8 cellular contexts compared by ENCODE assay signal in the genomic region with DNA sequence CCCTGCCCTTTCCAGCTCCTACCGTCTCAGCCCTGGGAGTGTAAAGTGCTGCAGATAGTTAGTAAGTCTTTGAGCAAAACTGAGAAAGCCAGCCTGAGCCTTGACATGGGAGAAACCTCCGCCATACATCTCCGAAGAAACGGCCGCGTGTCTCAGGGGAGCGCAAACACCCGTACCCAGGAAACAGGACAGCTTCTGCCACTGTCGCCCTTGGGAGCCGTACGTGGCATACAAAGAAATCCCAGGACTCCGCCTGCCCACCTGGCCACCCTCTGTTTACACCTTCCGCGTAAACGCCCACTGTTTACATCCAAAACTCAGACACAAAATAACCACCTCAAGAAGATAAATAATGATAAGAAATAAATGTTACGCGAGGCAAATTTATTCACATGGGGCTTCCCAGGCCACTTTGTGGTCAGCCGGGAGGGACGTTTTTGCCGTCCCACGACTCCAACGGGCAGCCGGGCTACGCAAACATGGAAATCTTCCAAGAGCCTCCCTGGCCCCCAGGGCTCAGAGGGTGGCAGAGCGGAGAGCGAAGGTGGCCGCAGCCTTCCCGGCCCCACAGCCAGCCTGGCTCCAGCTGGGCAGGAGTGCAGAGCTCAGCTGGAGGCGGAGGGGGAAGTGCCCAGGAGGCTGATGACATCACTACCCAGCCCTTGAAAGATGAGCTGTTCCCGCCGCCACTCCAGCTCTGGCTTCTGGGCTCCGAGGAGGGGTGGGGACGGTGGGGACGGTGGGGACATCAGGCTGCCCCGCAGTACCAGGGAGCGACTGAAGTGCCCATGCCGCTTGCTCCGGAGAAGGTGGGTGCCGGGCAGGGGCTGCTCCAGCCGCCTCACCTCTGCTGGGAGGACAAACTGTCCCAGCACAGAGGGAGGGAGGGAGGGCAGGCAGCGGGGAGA. TPM values are rescaled to one million over a fixed set of nuclear protein-coding genes. Genes with fewer than 3 reads are reported as not detected.
DNase-seq lines count a peak whose midpoint lies in the region; ATAC-seq and TF ChIP-seq lines count a peak whose summit lies in the region.

BDKRB2 (plus strand) TSS at position 689 of the 908 bp plus-strand sequence. CDS start 32,269 bp downstream, outside the sequence.

- ATAC-seq in GM18909 (IDR thresholded peaks at IDR 0.05; ENCODE audit: poor library complexity, unreplicated experiment) (no peak), HG02642 (IDR thresholded peaks at IDR 0.05; ENCODE audit: poor library complexity, unreplicated experiment) (no peak)

- no peak for TF ChIP-seq CTCF in ascending aorta (IDR thresholded peaks at IDR 0.05)

- H3K4me1 ChIP-seq in GM23248 (ENCODE audit: insufficient read depth) (peaks cover 27% of the 10 kb centered on the region; the same call in 1 of the 2 replicates), ascending aorta (no peaks in the 10 kb centered on the region)

- DNase-seq in A172 (ENCODE audit: low spot score) (peak; percentile 79), GM23248 (peak; percentile 95), NCI-H460 (ENCODE audit: extremely low read depth, low read depth) (peak; percentile 46), ascending aorta (ENCODE audit: low spot score in 2 of 2) (peak in 1 of 2 donors; percentile 77), hypothalamus (lab: John Stamatoyannopoulos, UW) (peak in 39 of 51 donors; percentile 6 to 75 (median 40)), putamen (ENCODE audit: low spot score) (peak; percentile 18)

- peak within 1 kb of the TSS; percentile 75 for H3K4me2 ChIP-seq in GM23248 (ENCODE audit: unreplicated experiment)

- peak within 1 kb of the TSS; percentile 89 for H3K9ac ChIP-seq in GM23248

- H3K27ac ChIP-seq in GM23248, result peak within 1 kb of the TSS; percentile 32
- H3K27ac ChIP-seq in ascending aorta, result peak within 1 kb of the TSS; percentile 0 to 43

- peak within 1 kb of the TSS; percentile 72 for H2AFZ ChIP-seq in GM23248

- H3K79me2 ChIP-seq in GM23248 (ENCODE audit: insufficient read depth), result peaks cover 60% of the 10 kb centered on the region

- H3K4me3 ChIP-seq in GM23248 (peak within 1 kb of the TSS; percentile 86), ascending aorta (peak within 1 kb of the TSS; percentile 39 to 44)

- intact Hi-C loops in ascending aorta (cut with DNase I), result no loop called here

- 21 to 28% methylated on average over 33 to 37 of the region's 41 CpGs for WGBS in GM23248 (ENCODE audit: low coverage in 1 of 2, low lambda C conversion rate in 2 of 2, missing lambda C conversion rate in 2 of 2), 2 experiments

- H3F3A ChIP-seq in GM23248 (ENCODE audit: insufficient read depth), result no peaks in the 10 kb centered on the region

- H3K36me3 ChIP-seq in GM23248 (ENCODE audit: low read depth) (no peaks in the 10 kb centered on the region), ascending aorta (no peaks in the 10 kb centered on the region)

- H4K20me1 ChIP-seq in GM23248 (ENCODE audit: insufficient read depth), result no peaks in the 10 kb centered on the region

- H3K9me3 ChIP-seq in GM23248 (ENCODE audit: low read depth) (no peaks in the 10 kb centered on the region), ascending aorta (no peaks in the 10 kb centered on the region)

- H3K27me3 ChIP-seq in GM23248 (replicated peaks; ENCODE audit: insufficient read depth) (no peaks in the 10 kb centered on the region), ascending aorta (peaks cover 5% of the 10 kb centered on the region)

- H3K9me2 ChIP-seq in GM23248 (ENCODE audit: insufficient read depth), result no peaks in the 10 kb centered on the region

- in situ Hi-C loops in GM23248 (cut with MboI), result no loop called here

RNA-seq across cellular contexts. Expression of gene BDKRB2, which starts in this region (rescaled TPM):
- 0.89 and 0.93 TPM in 2 replicates for total RNA-seq in A172 (2014; rRNA removed; shearing (Covaris generic))
- 14.4 and 15.8 TPM in 2 replicates for total RNA-seq in GM23248 (2014; rRNA removed; shearing (Covaris generic))
- 12.4 and 13.3 TPM in 2 replicates for polyA plus RNA-seq in GM23248 (2016; fragmentation: Nextera tagmentation; extraction: Ambion mirVana)
- not detected in 2 replicates for total RNA-seq in NCI-H460 (2014; rRNA removed; shearing (Covaris generic))
- not detected in 2 replicates for polyA plus RNA-seq in NCI-H460 (2014; cell fraction: nucleus; rRNA removed)
- 7.9 TPM for total RNA-seq in ascending aorta

Comparison
In these comparisons a context has a peak if more than half of its experiments do, and no peak if none do; other contexts are left out.
1. Peak in DNase-seq in A172; RNA of the gene not detected or under 1 TPM.
2. Peak in DNase-seq in NCI-H460; RNA of the gene not detected or under 1 TPM.